Comparison of ENCODE assay signal across 13 cellular contexts in genomic region chrX:52501362-52501761, GRCh38. TPM values are rescaled to one million over a fixed set of nuclear protein-coding genes. Genes with fewer than 3 reads are reported as not detected.
"Had no signal": no experiment of that assay in that cellular context is flagged by ENCODE, and none has a peak within 500 bp of the region (broad histone marks: within the 10 kb centered on the region; RNA-seq: fewer than 3 reads in every experiment).

No MANE protein-coding gene starts in this region.

RNA-seq across cellular contexts. Expression of gene XAGE1A, which starts 5.8 kb away (rescaled TPM):
- total RNA-seq: stomach, subcutaneous adipose tissue, suprapubic skin, temporal lobe, thoracic aorta, thyroid gland, tibial nerve, transverse colon, ureter, urinary bladder, uterus, vagina had no signal
- polyA plus RNA-seq: stomach, thymus, urinary bladder had no signal

RNA-seq across cellular contexts. Expression of gene XAGE1B, which starts 15.5 kb away (rescaled TPM):
- total RNA-seq: stomach, subcutaneous adipose tissue, suprapubic skin, temporal lobe, thoracic aorta, thyroid gland, tibial nerve, transverse colon, ureter, urinary bladder, uterus, vagina had no signal
- polyA plus RNA-seq: stomach, urinary bladder had no signal
